In genomic region chr12:1619599-1619998, GRCh38 we compare ENCODE assay signal across 14 cellular contexts. TPM values are rescaled to one million over a fixed set of nuclear protein-coding genes. Genes with fewer than 3 reads are reported as not detected.
DNase-seq lines count a peak whose midpoint lies in the region; ATAC-seq, FAIRE-seq and TF ChIP-seq lines count a peak whose summit lies in the region.
"Had no signal": no experiment of that assay in that cellular context is flagged by ENCODE, and none has a peak within 500 bp of the region (broad histone marks: within the 10 kb centered on the region; RNA-seq: fewer than 3 reads in every experiment).

No MANE protein-coding gene starts in this region.

- no peaks in the 10 kb centered on the region for H3K9me3 ChIP-seq in HepG2 (ENCODE audit: low read length)

- no peak overlapping the region for H3K27ac Mint-ChIP-seq in activated B cell treated with CpG ODN at 0.5 μM for 24 hours
- H3K27ac Mint-ChIP-seq: activated naive CD4-positive, alpha-beta T cell treated with anti-CD3 and anti-CD28 coated beads, Interleukin-2, amount 50 U/mL, for 72 hours had no signal

- H3K27ac ChIP-seq in HepG2 (ENCODE audit: extremely low read length, insufficient read depth, low read length) = no peak overlapping the region

- no peak overlapping the region for H3K9ac ChIP-seq in HepG2 (ENCODE audit: insufficient read depth, low read depth, low read length)

- H3K4me3 ChIP-seq in HepG2 (replicated peaks in 1 of 3; ENCODE audit: insufficient read depth in 1 of 3, low read depth in 2 of 3, low read length in 3 of 3) = no peak overlapping the region

- H3K4me2 ChIP-seq in HepG2 (ENCODE audit: low read depth, low read length) = no peak overlapping the region

- no peak for FAIRE-seq in HepG2 (lab: Jason Lieb, UNC)
- FAIRE-seq: kidney had no signal

- TF ChIP-seq EP300 in HepG2 (IDR thresholded peaks at IDR 0.05; ENCODE audit: low read depth in 2 of 2, low read length in 2 of 2) = no peak
- TF ChIP-seq EP300 in HepG2 (CRISPR knock-in tag; IDR thresholded peaks at IDR 0.05; ENCODE audit: borderline replicate concordance) = no peak

- peaks cover 0 to 16% of the 10 kb centered on the region in 2 experiments; a peak in 1 of 5 replicates for H3K27me3 ChIP-seq in HepG2 (ENCODE audit: control insufficient read depth in 1 of 2, insufficient read depth in 2 of 2, low read length in 2 of 2)

- H3K36me3 ChIP-seq in HepG2 (replicated peaks in 1 of 2; ENCODE audit: control insufficient read depth in 1 of 2, insufficient read depth in 2 of 2, low read length in 2 of 2) = no peaks in the 10 kb centered on the region

- intact Hi-C loops in activated B cell treated with CpG ODN at 0.5 μM for 24 hours (cut with micrococcal nuclease) = no loop called here
- intact Hi-C loops in HepG2 (cut with micrococcal nuclease; ENCODE audit: unreplicated experiment) = no loop called here

- H3K79me2 ChIP-seq in HepG2 (ENCODE audit: insufficient read depth, low read length) = no peaks in the 10 kb centered on the region

- POLR2A ChIA-PET in activated B cell treated with CpG ODN at 0.5 μM for 24 hours (lab: Charles Lee) (interaction anchor here (0.7 to 1.0 kb wide), 2 partner anchors 13 to 272 kb away, joined by 5 to 6 read pairs; no protein-coding TSS in a partner anchor), HepG2 (lab: Yijun Ruan, JAX) (no interaction called here)

- H3K4me1 ChIP-seq in HepG2 (ENCODE audit: insufficient read depth, low read length) = peaks cover 6% of the 10 kb centered on the region; the same call in 1 of the 2 replicates

- CTCF ChIA-PET in activated B cell treated with CpG ODN at 0.5 μM for 24 hours (lab: Charles Lee) (interaction anchor here (1.0 kb wide), 1 partner anchor 15 kb away, joined by 4 read pairs; no protein-coding TSS in a partner anchor), HepG2 (lab: Yijun Ruan, JAX; ENCODE audit: low intra/inter-chr PET ratio, low total read pairs) (no interaction called here)

- in situ Hi-C loops in HepG2 (cut with HindIII; ENCODE audit: extremely low pct_ligation_motif_present, low pct_unique_long_range_greater_than_20kb) = no loop called here

- peaks cover 34% of the 10 kb centered on the region for H3K4me1 Mint-ChIP-seq in activated B cell treated with CpG ODN at 0.5 μM for 24 hours

- WGBS in HepG2 (ENCODE audit: low lambda C conversion rate) = 50% methylated on average over 8 of the region's 8 CpGs

- H3K9me3 Mint-ChIP-seq in activated B cell treated with CpG ODN at 0.5 μM for 24 hours = no peaks in the 10 kb centered on the region
- H3K9me3 Mint-ChIP-seq: activated naive CD4-positive, alpha-beta T cell treated with anti-CD3 and anti-CD28 coated beads, Interleukin-2, amount 50 U/mL, for 72 hours had no signal

- no peak overlapping the region for H3K4me3 Mint-ChIP-seq in activated B cell treated with CpG ODN at 0.5 μM for 24 hours

- peaks cover 5% of the 10 kb centered on the region for H3K27me3 Mint-ChIP-seq in activated B cell treated with CpG ODN at 0.5 μM for 24 hours

- TF ChIP-seq RAD21 in HepG2 (CRISPR knock-in tag; IDR thresholded peaks at IDR 0.05) = no peak

- H4K20me1 ChIP-seq in HepG2 (ENCODE audit: insufficient read depth, low read length) = no peaks in the 10 kb centered on the region

- no peak for TF ChIP-seq POLR2A in HepG2 (IDR thresholded peaks at IDR 0.05; ENCODE audit: insufficient read depth in 1 of 2, low read depth in 2 of 2, low read length in 2 of 2)

- TF ChIP-seq CTCF in activated B cell treated with CpG ODN at 0.5 μM for 24 hours (IDR thresholded peaks at IDR 0.05) = no peak
- no peak for TF ChIP-seq CTCF in HepG2 (CRISPR knock-in tag; IDR thresholded peaks at IDR 0.05)

- BruUV-seq in HepG2 (replicated peaks; lab: Mats Ljungman, UMichigan) = no TSS peak

- no peak overlapping the region for H2AFZ ChIP-seq in HepG2 (ENCODE audit: low read length)

- H3K36me3 Mint-ChIP-seq in activated B cell treated with CpG ODN at 0.5 μM for 24 hours (ENCODE audit: low read depth) = no peaks in the 10 kb centered on the region
- H3K36me3 Mint-ChIP-seq: activated naive CD4-positive, alpha-beta T cell treated with anti-CD3 and anti-CD28 coated beads, Interleukin-2, amount 50 U/mL, for 72 hours had no signal

- peak; percentile 43 for DNase-seq in Daoy (ENCODE audit: low read depth)
- no peak for DNase-seq in activated B cell treated with CpG ODN at 0.5 μM for 24 hours
- no peak for DNase-seq in HepG2 (ENCODE audit: low spot score)
- no peak for DNase-seq in activated gamma-delta T cell treated with Interleukin-2 at 50 U/mL for 16 hours
- no peak for DNase-seq in middle frontal gyrus (ENCODE audit: extremely low spot score, low spot score)
- DNase-seq in stimulated activated naive CD4-positive, alpha-beta T cell (lab: John Stamatoyannopoulos, UW) = no peak
- DNase-seq: Calu3, KG1, kidney, NCI-H524, T-helper 9 cell had no signal

- ATAC-seq in HG02588 (IDR thresholded peaks at IDR 0.05; ENCODE audit: unreplicated experiment) (peak; percentile 47), activated B cell treated with CpG ODN at 0.5 μM for 24 hours (ENCODE audit: low read depth) (peak; percentile 31), HepG2 (no peak), HG03025 (IDR thresholded peaks at IDR 0.05; ENCODE audit: low FRiP score, unreplicated experiment) (no peak)

TF ChIP-seq in HepG2, 621 proteins besides CTCF, POLR2A, EP300 and RAD21:
- TF ChIP-seq ZFX (CRISPR knock-in tag; IDR thresholded peaks at IDR 0.05; ENCODE audit: low read depth) = no peak
- peak; percentile 76 to 90 for TF ChIP-seq MAFK (conservative IDR thresholded peaks at IDR 0.05 in 1 of 2, IDR thresholded peaks at IDR 0.05 in 1 of 2; ENCODE audit: low read length in 2 of 2)
- TF ChIP-seq MAFF (IDR thresholded peaks at IDR 0.05; ENCODE audit: low read depth, low read length) = peak; percentile 81

RNA-seq across cellular contexts. Expression of gene WNT5B, which starts 9.4 kb away (rescaled TPM):
- total RNA-seq in Daoy (2014; rRNA removed; shearing (Covaris generic)) = 58.7 and 72.9 TPM in 2 replicates
- total RNA-seq in activated B cell treated with CpG ODN at 0.5 μM for 24 hours = 0.69 and 1.0 TPM in 2 replicates
- 0.04 TPM in 1 of 2 replicates, not detected in the other for total RNA-seq in HepG2 (2016; rRNA removed; fragmentation: Illumina TruSeq; extraction: Trizol)
- total RNA-seq in HepG2 (2016; cell fraction: cytosol; rRNA removed; fragmentation: Illumina TruSeq; extraction: Trizol; ENCODE audit: low read depth) = not detected in 2 replicates
- total RNA-seq in HepG2 (2016; cell fraction: insoluble cytoplasmic fraction; rRNA removed; fragmentation: Illumina TruSeq; extraction: Trizol) = 0.06 TPM in 1 of 2 replicates, not detected in the other
- not detected in 2 replicates for total RNA-seq in HepG2 (2016; cell fraction: membrane; rRNA removed; fragmentation: Illumina TruSeq; extraction: Trizol)
- not detected in 2 replicates for total RNA-seq in HepG2 (2016; cell fraction: nucleus; rRNA removed; fragmentation: Illumina TruSeq; extraction: Trizol)
- not detected in 2 replicates for polyA plus RNA-seq in HepG2 (2011; rRNA removed)
- 0.04 TPM in 2 replicates for polyA plus RNA-seq in HepG2 (2011; cell fraction: cytosol; rRNA removed)
- polyA plus RNA-seq in HepG2 (2011; cell fraction: nucleus; rRNA removed) = not detected in 2 replicates
- polyA plus RNA-seq in HepG2 (2012) = not detected in 2 replicates
- not detected in 2 replicates for polyA plus RNA-seq in HepG2 (2016; cell fraction: cytosol; fragmentation: Illumina TruSeq; extraction: Trizol; ENCODE audit: low read depth)
- not detected in 2 replicates for polyA plus RNA-seq in HepG2 (2016; cell fraction: insoluble cytoplasmic fraction; fragmentation: Illumina TruSeq; extraction: Trizol; ENCODE audit: low read depth)
- polyA plus RNA-seq in HepG2 (2016; cell fraction: membrane; fragmentation: Illumina TruSeq; extraction: Trizol; ENCODE audit: low read depth) = not detected in 2 replicates
- not detected in 2 replicates for polyA plus RNA-seq in HepG2 (2016; cell fraction: nucleus; fragmentation: Illumina TruSeq; extraction: Trizol; ENCODE audit: insufficient read depth, low read depth)
- not detected in 2 replicates for polyA minus RNA-seq in HepG2 (2011; rRNA and poly(A)+ RNA removed; ENCODE audit: low replicate concordance)
- not detected in 2 replicates for polyA minus RNA-seq in HepG2 (2011; cell fraction: cytosol; rRNA and poly(A)+ RNA removed)
- not detected in 2 replicates for polyA minus RNA-seq in HepG2 (2011; cell fraction: nucleus; rRNA and poly(A)+ RNA removed)

RNA-seq across cellular contexts. Expression of gene FBXL14, which starts 25.2 kb away (rescaled TPM):
- 12.6 and 15.4 TPM in 2 replicates for total RNA-seq in Daoy (2014; rRNA removed; shearing (Covaris generic))
- 19.4 and 21.6 TPM in 2 replicates for total RNA-seq in activated B cell treated with CpG ODN at 0.5 μM for 24 hours
- 5.5 and 7.0 TPM in 2 replicates for total RNA-seq in HepG2 (2016; rRNA removed; fragmentation: Illumina TruSeq; extraction: Trizol)
- 1.6 TPM in 2 replicates for total RNA-seq in HepG2 (2016; cell fraction: cytosol; rRNA removed; fragmentation: Illumina TruSeq; extraction: Trizol; ENCODE audit: low read depth)
- total RNA-seq in HepG2 (2016; cell fraction: insoluble cytoplasmic fraction; rRNA removed; fragmentation: Illumina TruSeq; extraction: Trizol) = 5.8 and 6.3 TPM in 2 replicates
- total RNA-seq in HepG2 (2016; cell fraction: membrane; rRNA removed; fragmentation: Illumina TruSeq; extraction: Trizol) = 7.3 and 8.4 TPM in 2 replicates
- total RNA-seq in HepG2 (2016; cell fraction: nucleus; rRNA removed; fragmentation: Illumina TruSeq; extraction: Trizol) = 3.5 and 4.2 TPM in 2 replicates
- 7.2 and 7.4 TPM in 2 replicates for polyA plus RNA-seq in HepG2 (2011; rRNA removed)
- polyA plus RNA-seq in HepG2 (2011; cell fraction: cytosol; rRNA removed) = 5.7 and 11.0 TPM in 2 replicates
- polyA plus RNA-seq in HepG2 (2011; cell fraction: nucleus; rRNA removed) = 4.8 and 5.6 TPM in 2 replicates
- 1.5 and 3.4 TPM in 2 replicates for polyA plus RNA-seq in HepG2 (2012)
- polyA plus RNA-seq in HepG2 (2016; cell fraction: cytosol; fragmentation: Illumina TruSeq; extraction: Trizol; ENCODE audit: low read depth) = 1.3 and 1.5 TPM in 2 replicates
- polyA plus RNA-seq in HepG2 (2016; cell fraction: insoluble cytoplasmic fraction; fragmentation: Illumina TruSeq; extraction: Trizol; ENCODE audit: low read depth) = 4.3 and 4.9 TPM in 2 replicates
- 3.9 and 4.6 TPM in 2 replicates for polyA plus RNA-seq in HepG2 (2016; cell fraction: membrane; fragmentation: Illumina TruSeq; extraction: Trizol; ENCODE audit: low read depth)
- 2.8 and 3.0 TPM in 2 replicates for polyA plus RNA-seq in HepG2 (2016; cell fraction: nucleus; fragmentation: Illumina TruSeq; extraction: Trizol; ENCODE audit: insufficient read depth, low read depth)
- polyA minus RNA-seq in HepG2 (2011; rRNA and poly(A)+ RNA removed; ENCODE audit: low replicate concordance) = 24.9 and 37.9 TPM in 2 replicates
- 5.9 and 9.1 TPM in 2 replicates for polyA minus RNA-seq in HepG2 (2011; cell fraction: cytosol; rRNA and poly(A)+ RNA removed)
- 3.3 and 4.5 TPM in 2 replicates for polyA minus RNA-seq in HepG2 (2011; cell fraction: nucleus; rRNA and poly(A)+ RNA removed)

Comparison
In these comparisons a context has a peak if more than half of its experiments do, and no peak if none do; other contexts are left out.
1. ATAC-seq: peak in HG02588 (single experiment) and activated B cell treated with CpG ODN at 0.5 μM for 24 hours (single experiment); none in HepG2 (single experiment) and HG03025 (single experiment).
2. RNA of gene WNT5B, which starts 9.4 kb away (total RNA-seq): 58.7 to 72.9 TPM in Daoy; 0.69 to 1.0 TPM in activated B cell treated with CpG ODN at 0.5 μM for 24 hours and 0.04 to 0.06 TPM in HepG2; every median in the first group is over 10 times any median in the second.